1 cellular context compared by ENCODE assay signal in the genomic region with DNA sequence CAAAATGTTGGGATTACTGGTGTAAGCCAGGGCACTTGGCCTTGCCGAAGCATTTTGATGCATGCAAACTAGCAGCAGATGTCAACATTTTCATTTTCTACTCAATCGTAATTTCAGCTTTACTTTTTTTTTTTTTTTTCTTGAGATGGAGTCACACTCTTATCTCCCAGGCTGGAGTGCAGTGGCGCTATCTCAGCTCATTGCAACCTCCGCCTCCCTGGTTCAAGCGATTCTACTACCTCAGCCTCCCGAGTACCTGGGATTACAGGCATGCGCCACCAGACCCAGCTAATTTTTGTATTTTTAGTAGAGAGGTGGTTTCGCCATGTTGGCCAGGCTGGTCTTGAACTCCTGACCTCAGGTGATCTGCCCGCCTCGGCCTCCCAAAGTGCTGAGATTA.
TF ChIP-seq lines count a peak whose summit lies in the region.

No MANE protein-coding gene starts in this region.

TF ChIP-seq in GM12878, 131 proteins besides CTCF, POLR2A, EP300 and RAD21:
- TF ChIP-seq, protein P1, sequence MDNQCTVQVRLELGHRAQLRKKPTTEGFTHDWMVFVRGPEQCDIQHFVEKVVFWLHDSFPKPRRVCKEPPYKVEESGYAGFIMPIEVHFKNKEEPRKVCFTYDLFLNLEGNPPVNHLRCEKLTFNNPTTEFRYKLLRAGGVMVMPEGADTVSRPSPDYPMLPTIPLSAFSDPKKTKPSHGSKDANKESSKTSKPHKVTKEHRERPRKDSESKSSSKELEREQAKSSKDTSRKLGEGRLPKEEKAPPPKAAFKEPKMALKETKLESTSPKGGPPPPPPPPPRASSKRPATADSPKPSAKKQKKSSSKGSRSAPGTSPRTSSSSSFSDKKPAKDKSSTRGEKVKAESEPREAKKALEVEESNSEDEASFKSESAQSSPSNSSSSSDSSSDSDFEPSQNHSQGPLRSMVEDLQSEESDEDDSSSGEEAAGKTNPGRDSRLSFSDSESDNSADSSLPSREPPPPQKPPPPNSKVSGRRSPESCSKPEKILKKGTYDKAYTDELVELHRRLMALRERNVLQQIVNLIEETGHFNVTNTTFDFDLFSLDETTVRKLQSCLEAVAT (IDR thresholded peaks at IDR 0.05) = peak; percentile 63; the same call in 1 of the 2 replicates
- peak; percentile 87 for TF ChIP-seq ZBTB33 (IDR thresholded peaks at IDR 0.05)
